Comparison of ENCODE assay signal across 1 cellular context in the genomic region with DNA sequence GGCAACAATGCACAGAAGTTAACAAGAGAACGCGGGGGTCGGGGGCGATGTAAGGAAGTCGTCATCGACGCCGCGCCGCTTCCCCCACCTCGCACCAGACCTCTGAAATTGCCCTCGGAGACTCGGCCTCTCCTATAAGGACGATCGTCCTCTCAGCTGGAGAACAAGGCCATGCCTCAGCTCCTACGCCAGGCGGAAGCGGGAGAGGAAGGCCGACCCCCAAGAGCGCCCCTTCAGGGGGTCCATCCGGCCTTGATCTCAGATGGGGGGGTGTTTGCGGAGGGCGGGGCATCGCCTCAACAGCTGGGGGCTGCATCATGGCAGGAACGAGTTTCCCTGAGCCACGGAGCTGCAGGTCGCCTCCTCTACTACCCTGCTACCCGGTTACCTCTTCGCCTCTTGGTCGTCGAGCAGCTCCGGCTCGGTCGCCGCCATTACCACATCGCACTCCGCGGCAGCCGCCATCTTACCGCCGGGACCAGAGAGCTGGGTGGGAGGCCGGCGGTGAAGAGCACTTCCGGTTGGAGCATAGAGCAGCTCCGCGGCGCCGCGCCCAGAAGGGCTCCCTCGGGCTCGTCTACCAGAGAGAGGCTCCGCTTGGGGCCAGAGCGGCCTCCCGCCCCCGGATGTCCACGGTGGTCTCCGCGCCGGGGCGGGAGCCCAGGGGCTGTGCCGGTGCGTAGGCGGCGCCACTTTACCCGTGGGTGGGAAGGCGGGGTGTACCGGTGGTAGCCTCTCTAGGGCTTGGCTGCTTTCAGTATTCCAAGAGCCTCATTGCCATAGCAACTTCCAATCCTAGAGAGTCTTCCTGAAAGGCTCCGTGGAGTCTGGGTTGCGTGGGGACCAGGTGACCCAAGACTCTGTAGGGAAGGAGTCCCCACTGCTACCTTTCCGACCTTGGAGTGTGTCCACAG.
A peak's percentile ranks its signal among the peaks of the same experiment; 100 is the strongest.
TF ChIP-seq lines count a peak whose summit lies in the region.

A gene with protein sequence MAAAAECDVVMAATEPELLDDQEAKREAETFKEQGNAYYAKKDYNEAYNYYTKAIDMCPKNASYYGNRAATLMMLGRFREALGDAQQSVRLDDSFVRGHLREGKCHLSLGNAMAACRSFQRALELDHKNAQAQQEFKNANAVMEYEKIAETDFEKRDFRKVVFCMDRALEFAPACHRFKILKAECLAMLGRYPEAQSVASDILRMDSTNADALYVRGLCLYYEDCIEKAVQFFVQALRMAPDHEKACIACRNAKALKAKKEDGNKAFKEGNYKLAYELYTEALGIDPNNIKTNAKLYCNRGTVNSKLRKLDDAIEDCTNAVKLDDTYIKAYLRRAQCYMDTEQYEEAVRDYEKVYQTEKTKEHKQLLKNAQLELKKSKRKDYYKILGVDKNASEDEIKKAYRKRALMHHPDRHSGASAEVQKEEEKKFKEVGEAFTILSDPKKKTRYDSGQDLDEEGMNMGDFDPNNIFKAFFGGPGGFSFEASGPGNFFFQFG (minus strand): TSS at position 488 of the 914 bp plus-strand sequence. CDS start 23 bp downstream, at position 465.

TF ChIP-seq in HepG2, 621 proteins besides CTCF, POLR2A, EP300 and RAD21 (continued from another document and continues in another):
- TF ChIP-seq, protein P1, sequence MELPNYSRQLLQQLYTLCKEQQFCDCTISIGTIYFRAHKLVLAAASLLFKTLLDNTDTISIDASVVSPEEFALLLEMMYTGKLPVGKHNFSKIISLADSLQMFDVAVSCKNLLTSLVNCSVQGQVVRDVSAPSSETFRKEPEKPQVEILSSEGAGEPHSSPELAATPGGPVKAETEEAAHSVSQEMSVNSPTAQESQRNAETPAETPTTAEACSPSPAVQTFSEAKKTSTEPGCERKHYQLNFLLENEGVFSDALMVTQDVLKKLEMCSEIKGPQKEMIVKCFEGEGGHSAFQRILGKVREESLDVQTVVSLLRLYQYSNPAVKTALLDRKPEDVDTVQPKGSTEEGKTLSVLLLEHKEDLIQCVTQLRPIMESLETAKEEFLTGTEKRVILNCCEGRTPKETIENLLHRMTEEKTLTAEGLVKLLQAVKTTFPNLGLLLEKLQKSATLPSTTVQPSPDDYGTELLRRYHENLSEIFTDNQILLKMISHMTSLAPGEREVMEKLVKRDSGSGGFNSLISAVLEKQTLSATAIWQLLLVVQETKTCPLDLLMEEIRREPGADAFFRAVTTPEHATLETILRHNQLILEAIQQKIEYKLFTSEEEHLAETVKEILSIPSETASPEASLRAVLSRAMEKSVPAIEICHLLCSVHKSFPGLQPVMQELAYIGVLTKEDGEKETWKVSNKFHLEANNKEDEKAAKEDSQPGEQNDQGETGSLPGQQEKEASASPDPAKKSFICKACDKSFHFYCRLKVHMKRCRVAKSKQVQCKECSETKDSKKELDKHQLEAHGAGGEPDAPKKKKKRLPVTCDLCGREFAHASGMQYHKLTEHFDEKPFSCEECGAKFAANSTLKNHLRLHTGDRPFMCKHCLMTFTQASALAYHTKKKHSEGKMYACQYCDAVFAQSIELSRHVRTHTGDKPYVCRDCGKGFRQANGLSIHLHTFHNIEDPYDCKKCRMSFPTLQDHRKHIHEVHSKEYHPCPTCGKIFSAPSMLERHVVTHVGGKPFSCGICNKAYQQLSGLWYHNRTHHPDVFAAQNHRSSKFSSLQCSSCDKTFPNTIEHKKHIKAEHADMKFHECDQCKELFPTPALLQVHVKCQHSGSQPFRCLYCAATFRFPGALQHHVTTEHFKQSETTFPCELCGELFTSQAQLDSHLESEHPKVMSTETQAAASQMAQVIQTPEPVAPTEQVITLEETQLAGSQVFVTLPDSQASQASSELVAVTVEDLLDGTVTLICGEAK (IDR thresholded peaks at IDR 0.05): peak; percentile 32; the same call in 1 of the 2 replicates
- TF ChIP-seq, protein P1 (CRISPR knock-in tag; IDR thresholded peaks at IDR 0.05): peak; percentile 90
- TF ChIP-seq MAFG (CRISPR knock-in tag; IDR thresholded peaks at IDR 0.05) (no peak), ZSCAN29 (CRISPR knock-in tag; conservative IDR thresholded peaks at IDR 0.05) (peak; percentile 94), ZFP41 (CRISPR knock-in tag; IDR thresholded peaks at IDR 0.05; ENCODE audit: borderline replicate concordance) (peak; percentile 70), ZFYVE20 (CRISPR knock-in tag; IDR thresholded peaks at IDR 0.05; ENCODE audit: borderline replicate concordance, low read depth) (no peak), GATAD1 (CRISPR knock-in tag; IDR thresholded peaks at IDR 0.05) (peak; percentile 95), FOXM1 (CRISPR knock-in tag; IDR thresholded peaks at IDR 0.05) (no peak), PHF20 (CRISPR knock-in tag; IDR thresholded peaks at IDR 0.05) (peak; percentile 93), CBFB (CRISPR knock-in tag; IDR thresholded peaks at IDR 0.05) (peak; percentile 89), RORA (CRISPR knock-in tag; IDR thresholded peaks at IDR 0.05) (no peak), MIER3 (CRISPR knock-in tag; IDR thresholded peaks at IDR 0.05; ENCODE audit: borderline replicate concordance) (peak; percentile 71; the same call in 1 of the 2 replicates), NR2C2 (CRISPR knock-in tag; IDR thresholded peaks at IDR 0.05; ENCODE audit: borderline replicate concordance) (peak; percentile 89), KLF16 (CRISPR knock-in tag; IDR thresholded peaks at IDR 0.05) (peak; percentile 24 to 95; a peak in 2 of 4 replicates), ARNTL (CRISPR knock-in tag; IDR thresholded peaks at IDR 0.05) (peak; percentile 74), ZSCAN9 (CRISPR knock-in tag; IDR thresholded peaks at IDR 0.05; ENCODE audit: borderline replicate concordance) (peak; percentile 91; the same call in 1 of the 2 replicates), HDAC1 (CRISPR knock-in tag; IDR thresholded peaks at IDR 0.05) (peak; percentile 96), ZSCAN21 (CRISPR knock-in tag; IDR thresholded peaks at IDR 0.05; ENCODE audit: borderline replicate concordance) (peak; percentile 33; the same call in 1 of the 2 replicates), NR2F2 (IDR thresholded peaks at IDR 0.05; ENCODE audit: borderline replicate concordance, low read depth) (no peak), BHLHE40 (IDR thresholded peaks at IDR 0.05; ENCODE audit: low read length) (no peak)
- TF ChIP-seq, protein P2, sequence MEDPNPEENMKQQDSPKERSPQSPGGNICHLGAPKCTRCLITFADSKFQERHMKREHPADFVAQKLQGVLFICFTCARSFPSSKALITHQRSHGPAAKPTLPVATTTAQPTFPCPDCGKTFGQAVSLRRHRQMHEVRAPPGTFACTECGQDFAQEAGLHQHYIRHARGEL (CRISPR knock-in tag; IDR thresholded peaks at IDR 0.05): peak; percentile 52; the same call in 1 of the 2 replicates
- TF ChIP-seq, protein P3, sequence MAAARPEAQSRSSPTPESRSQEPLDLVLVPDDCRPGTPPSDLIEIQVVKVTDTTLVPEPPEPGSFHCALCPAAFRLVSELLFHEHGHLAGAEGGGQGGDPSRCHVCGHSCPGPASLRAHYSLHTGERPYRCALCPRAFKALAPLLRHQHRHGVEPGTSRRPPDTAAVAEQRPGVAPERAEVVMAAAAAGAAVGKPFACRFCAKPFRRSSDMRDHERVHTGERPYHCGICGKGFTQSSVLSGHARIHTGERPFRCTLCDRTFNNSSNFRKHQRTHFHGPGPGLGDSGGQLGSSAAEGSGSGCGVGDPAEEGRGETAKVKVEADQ (CRISPR knock-in tag; IDR thresholded peaks at IDR 0.05; ENCODE audit: borderline replicate concordance): 0 out of 2 replicates have a peak, but pooled peaks have one; percentile 12
- TF ChIP-seq, protein P4, sequence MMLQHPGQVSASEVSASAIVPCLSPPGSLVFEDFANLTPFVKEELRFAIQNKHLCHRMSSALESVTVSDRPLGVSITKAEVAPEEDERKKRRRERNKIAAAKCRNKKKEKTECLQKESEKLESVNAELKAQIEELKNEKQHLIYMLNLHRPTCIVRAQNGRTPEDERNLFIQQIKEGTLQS (CRISPR knock-in tag; IDR thresholded peaks at IDR 0.05): no peak
- TF ChIP-seq, protein P5, sequence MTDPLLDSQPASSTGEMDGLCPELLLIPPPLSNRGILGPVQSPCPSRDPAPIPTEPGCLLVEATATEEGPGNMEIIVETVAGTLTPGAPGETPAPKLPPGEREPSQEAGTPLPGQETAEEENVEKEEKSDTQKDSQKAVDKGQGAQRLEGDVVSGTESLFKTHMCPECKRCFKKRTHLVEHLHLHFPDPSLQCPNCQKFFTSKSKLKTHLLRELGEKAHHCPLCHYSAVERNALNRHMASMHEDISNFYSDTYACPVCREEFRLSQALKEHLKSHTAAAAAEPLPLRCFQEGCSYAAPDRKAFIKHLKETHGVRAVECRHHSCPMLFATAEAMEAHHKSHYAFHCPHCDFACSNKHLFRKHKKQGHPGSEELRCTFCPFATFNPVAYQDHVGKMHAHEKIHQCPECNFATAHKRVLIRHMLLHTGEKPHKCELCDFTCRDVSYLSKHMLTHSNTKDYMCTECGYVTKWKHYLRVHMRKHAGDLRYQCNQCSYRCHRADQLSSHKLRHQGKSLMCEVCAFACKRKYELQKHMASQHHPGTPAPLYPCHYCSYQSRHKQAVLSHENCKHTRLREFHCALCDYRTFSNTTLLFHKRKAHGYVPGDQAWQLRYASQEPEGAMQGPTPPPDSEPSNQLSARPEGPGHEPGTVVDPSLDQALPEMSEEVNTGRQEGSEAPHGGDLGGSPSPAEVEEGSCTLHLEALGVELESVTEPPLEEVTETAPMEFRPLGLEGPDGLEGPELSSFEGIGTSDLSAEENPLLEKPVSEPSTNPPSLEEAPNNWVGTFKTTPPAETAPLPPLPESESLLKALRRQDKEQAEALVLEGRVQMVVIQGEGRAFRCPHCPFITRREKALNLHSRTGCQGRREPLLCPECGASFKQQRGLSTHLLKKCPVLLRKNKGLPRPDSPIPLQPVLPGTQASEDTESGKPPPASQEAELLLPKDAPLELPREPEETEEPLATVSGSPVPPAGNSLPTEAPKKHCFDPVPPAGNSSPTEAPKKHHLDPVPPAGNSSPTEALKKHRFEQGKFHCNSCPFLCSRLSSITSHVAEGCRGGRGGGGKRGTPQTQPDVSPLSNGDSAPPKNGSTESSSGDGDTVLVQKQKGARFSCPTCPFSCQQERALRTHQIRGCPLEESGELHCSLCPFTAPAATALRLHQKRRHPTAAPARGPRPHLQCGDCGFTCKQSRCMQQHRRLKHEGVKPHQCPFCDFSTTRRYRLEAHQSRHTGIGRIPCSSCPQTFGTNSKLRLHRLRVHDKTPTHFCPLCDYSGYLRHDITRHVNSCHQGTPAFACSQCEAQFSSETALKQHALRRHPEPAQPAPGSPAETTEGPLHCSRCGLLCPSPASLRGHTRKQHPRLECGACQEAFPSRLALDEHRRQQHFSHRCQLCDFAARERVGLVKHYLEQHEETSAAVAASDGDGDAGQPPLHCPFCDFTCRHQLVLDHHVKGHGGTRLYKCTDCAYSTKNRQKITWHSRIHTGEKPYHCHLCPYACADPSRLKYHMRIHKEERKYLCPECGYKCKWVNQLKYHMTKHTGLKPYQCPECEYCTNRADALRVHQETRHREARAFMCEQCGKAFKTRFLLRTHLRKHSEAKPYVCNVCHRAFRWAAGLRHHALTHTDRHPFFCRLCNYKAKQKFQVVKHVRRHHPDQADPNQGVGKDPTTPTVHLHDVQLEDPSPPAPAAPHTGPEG (CRISPR knock-in tag; IDR thresholded peaks at IDR 0.05): peak; percentile 42
- TF ChIP-seq, protein P6, sequence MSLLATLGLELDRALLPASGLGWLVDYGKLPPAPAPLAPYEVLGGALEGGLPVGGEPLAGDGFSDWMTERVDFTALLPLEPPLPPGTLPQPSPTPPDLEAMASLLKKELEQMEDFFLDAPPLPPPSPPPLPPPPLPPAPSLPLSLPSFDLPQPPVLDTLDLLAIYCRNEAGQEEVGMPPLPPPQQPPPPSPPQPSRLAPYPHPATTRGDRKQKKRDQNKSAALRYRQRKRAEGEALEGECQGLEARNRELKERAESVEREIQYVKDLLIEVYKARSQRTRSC (CRISPR knock-in tag; IDR thresholded peaks at IDR 0.05; ENCODE audit: low read depth): peak; percentile 96
- TF ChIP-seq, protein P7, sequence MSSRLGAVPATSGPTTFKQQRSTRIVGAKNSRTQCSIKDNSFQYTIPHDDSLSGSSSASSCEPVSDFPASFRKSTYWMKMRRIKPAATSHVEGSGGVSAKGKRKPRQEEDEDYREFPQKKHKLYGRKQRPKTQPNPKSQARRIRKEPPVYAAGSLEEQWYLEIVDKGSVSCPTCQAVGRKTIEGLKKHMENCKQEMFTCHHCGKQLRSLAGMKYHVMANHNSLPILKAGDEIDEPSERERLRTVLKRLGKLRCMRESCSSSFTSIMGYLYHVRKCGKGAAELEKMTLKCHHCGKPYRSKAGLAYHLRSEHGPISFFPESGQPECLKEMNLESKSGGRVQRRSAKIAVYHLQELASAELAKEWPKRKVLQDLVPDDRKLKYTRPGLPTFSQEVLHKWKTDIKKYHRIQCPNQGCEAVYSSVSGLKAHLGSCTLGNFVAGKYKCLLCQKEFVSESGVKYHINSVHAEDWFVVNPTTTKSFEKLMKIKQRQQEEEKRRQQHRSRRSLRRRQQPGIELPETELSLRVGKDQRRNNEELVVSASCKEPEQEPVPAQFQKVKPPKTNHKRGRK (CRISPR knock-in tag; IDR thresholded peaks at IDR 0.05): 0 out of 2 replicates have a peak, but pooled peaks have one; percentile 35
- TF ChIP-seq, protein P8, sequence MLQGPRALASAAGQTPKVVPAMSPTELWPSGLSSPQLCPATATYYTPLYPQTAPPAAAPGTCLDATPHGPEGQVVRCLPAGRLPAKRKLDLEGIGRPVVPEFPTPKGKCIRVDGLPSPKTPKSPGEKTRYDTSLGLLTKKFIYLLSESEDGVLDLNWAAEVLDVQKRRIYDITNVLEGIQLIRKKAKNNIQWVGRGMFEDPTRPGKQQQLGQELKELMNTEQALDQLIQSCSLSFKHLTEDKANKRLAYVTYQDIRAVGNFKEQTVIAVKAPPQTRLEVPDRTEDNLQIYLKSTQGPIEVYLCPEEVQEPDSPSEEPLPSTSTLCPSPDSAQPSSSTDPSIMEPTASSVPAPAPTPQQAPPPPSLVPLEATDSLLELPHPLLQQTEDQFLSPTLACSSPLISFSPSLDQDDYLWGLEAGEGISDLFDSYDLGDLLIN (CRISPR knock-in tag; IDR thresholded peaks at IDR 0.05; ENCODE audit: borderline replicate concordance): no peak
